ENCODE assay signal across 8 cellular contexts in genomic region chr17:48047741-48048320, GRCh38. TPM values are rescaled to one million over a fixed set of nuclear protein-coding genes. Genes with fewer than 3 reads are reported as not detected.
DNase-seq lines count a peak whose midpoint lies in the region; ATAC-seq and TF ChIP-seq lines count a peak whose summit lies in the region.

No MANE protein-coding gene starts in this region.

- CTCF ChIA-PET in PC-3 (lab: Charles Lee) = interaction anchor here (0.6 to 2.9 kb wide), 3 partner anchors 20 to 550 kb away, joined by 3 to 42 read pairs (median 4); no protein-coding TSS in a partner anchor

- H3K4me2 ChIP-seq in PC-3 (ENCODE audit: low read length) = peak overlapping the region; percentile 84

- H3K36me3 ChIP-seq in PC-3 (ENCODE audit: low read depth, low read length) = peaks cover 20% of the 10 kb centered on the region
- H3K36me3 ChIP-seq in mucosa of rectum (ENCODE audit: control insufficient read depth in 2 of 2, insufficient read depth in 2 of 2, low read length in 2 of 2) = peaks cover 4 to 15% of the 10 kb centered on the region in 2 donors

- peak overlapping the region; percentile 98 for H3K27ac Mint-ChIP-seq in activated T-cell treated with anti-CD3 and anti-CD28 coated beads, Interleukin-2, amount 50 U/mL, for 24 hours

- no peaks in the 10 kb centered on the region for H3K27me3 ChIP-seq in PC-3 (ENCODE audit: low read length)
- H3K27me3 ChIP-seq in mucosa of rectum (ENCODE audit: control insufficient read depth in 2 of 2, insufficient read depth in 2 of 2, low read length in 2 of 2) = no peaks in the 10 kb centered on the region

- peak overlapping the region; percentile 82 for H2AFZ ChIP-seq in PC-3 (ENCODE audit: low read length)

- peak; percentile 90 for ATAC-seq in GM21717 (IDR thresholded peaks at IDR 0.05; ENCODE audit: unreplicated experiment)
- ATAC-seq in PC-3 = peak; percentile 89

- intact Hi-C loops in PC-3 (cut with micrococcal nuclease) = loop anchor here (1.0 to 2.0 kb wide), 2 partner anchors 22 to 53 kb away; partner anchors contain the start of gene CBX1

- no peaks in the 10 kb centered on the region for H3K9me2 ChIP-seq in PC-3 (replicated peaks; ENCODE audit: low read length)

- POLR2A ChIA-PET in PC-3 (lab: Charles Lee; ENCODE audit: unreplicated experiment) = interaction anchor here (0.5 to 0.8 kb wide), 8 partner anchors 17 to 1315 kb away, joined by 3 to 23 read pairs (median 4); partner anchors contain the start of genes LRRC46 and MRPL10

- BruUV-seq in PC-3 (replicated peaks; lab: Mats Ljungman, UMichigan) = no TSS peak

- H3K9me3 Mint-ChIP-seq in activated T-cell treated with anti-CD3 and anti-CD28 coated beads, Interleukin-2, amount 50 U/mL, for 24 hours = no peaks in the 10 kb centered on the region

- DNase-seq in DMS53 (lab: John Stamatoyannopoulos, UW) (peak; percentile 100), PC-3 (peak; percentile 100), erythroblast (lab: John Stamatoyannopoulos, UW) (peak; percentile 98 to 99)
- DNase-seq in Jurkat, Clone E6-1 (ENCODE audit: low read depth, low spot score) = peak; percentile 100
- DNase-seq in activated T-cell treated with anti-CD3 and anti-CD28 coated beads, Interleukin-2, amount 50 U/mL, for 24 hours = peak; percentile 97
- peak; percentile 94 to 97 for DNase-seq in stimulated activated CD8-positive, alpha-beta memory T cell treated with anti-CD3 and anti-CD28 coated beads, Interleukin-4, amount 100 ng/mL, for 4 hours (ENCODE audit: low read depth in 2 of 2, low spot score in 1 of 2)

- TF ChIP-seq POLR2A in erythroblast (IDR thresholded peaks at IDR 0.05; ENCODE audit: low read length) = peak; percentile 96

- no peak for TF ChIP-seq CTCF in PC-3 (conservative IDR thresholded peaks at IDR 0.05; ENCODE audit: low read depth, low read length)

- H4K20me1 ChIP-seq in PC-3 (ENCODE audit: low read length) = peaks cover 24% of the 10 kb centered on the region

- peaks cover 55% of the 10 kb centered on the region for H3K4me1 Mint-ChIP-seq in activated T-cell treated with anti-CD3 and anti-CD28 coated beads, Interleukin-2, amount 50 U/mL, for 24 hours (ENCODE audit: low read depth)

- H3K9me3 ChIP-seq in PC-3 (ENCODE audit: low read length) = no peaks in the 10 kb centered on the region
- no peaks in the 10 kb centered on the region for H3K9me3 ChIP-seq in mucosa of rectum (ENCODE audit: control insufficient read depth in 2 of 2, low read length in 2 of 2)

- peak overlapping the region; percentile 66 for H3K4me3 ChIP-seq in Jurkat, Clone E6-1 (ENCODE audit: low read length)
- H3K4me3 ChIP-seq in PC-3 (ENCODE audit: low read length) (peak overlapping the region; percentile 69), mucosa of rectum (ENCODE audit: low read length in 2 of 2) (peak overlapping the region; percentile 76 to 89)

- H3K4me1 ChIP-seq in PC-3 (ENCODE audit: insufficient read depth, low read length) (peaks cover 59% of the 10 kb centered on the region), mucosa of rectum (ENCODE audit: control insufficient read depth in 2 of 2, insufficient read depth in 2 of 2, low read length in 2 of 2) (peaks cover 54 to 61% of the 10 kb centered on the region in 2 donors)

- peaks cover 51% of the 10 kb centered on the region for H3K79me2 ChIP-seq in PC-3 (ENCODE audit: low read length)

- H3K9ac ChIP-seq in PC-3 (ENCODE audit: low read length) = peak overlapping the region; percentile 97
- peak overlapping the region; percentile 80 to 88 for H3K9ac ChIP-seq in mucosa of rectum (ENCODE audit: low read depth in 1 of 2, low read length in 2 of 2)

- no peaks in the 10 kb centered on the region for H3K27me3 Mint-ChIP-seq in activated T-cell treated with anti-CD3 and anti-CD28 coated beads, Interleukin-2, amount 50 U/mL, for 24 hours

- H3K27ac ChIP-seq in PC-3 (ENCODE audit: low read length) = peak overlapping the region; percentile 92
- peak overlapping the region; percentile 99 for H3K27ac ChIP-seq in mucosa of rectum (ENCODE audit: low read depth in 2 of 2, low read length in 2 of 2)

- H3K36me3 Mint-ChIP-seq in activated T-cell treated with anti-CD3 and anti-CD28 coated beads, Interleukin-2, amount 50 U/mL, for 24 hours (ENCODE audit: low read depth) = peaks cover 66% of the 10 kb centered on the region

- no peaks in the 10 kb centered on the region for H3F3A ChIP-seq in PC-3 (ENCODE audit: low read length, unreplicated experiment)

- H3K4me3 Mint-ChIP-seq in activated T-cell treated with anti-CD3 and anti-CD28 coated beads, Interleukin-2, amount 50 U/mL, for 24 hours = peak overlapping the region; percentile 93

RNA-seq across cellular contexts. Expression of gene NFE2L1, which starts 0.3 kb away (rescaled TPM):
- 84.2 TPM for polyA plus RNA-seq in Jurkat, Clone E6-1 (2012; ENCODE audit: insufficient read depth, insufficient read length)
- 45.1 and 72.6 TPM in 2 replicates for total RNA-seq in PC-3 (2014; rRNA removed)

RNA-seq across cellular contexts. Expression of gene COPZ2, which starts 10.2 kb away (rescaled TPM):
- 7.1 TPM for polyA plus RNA-seq in Jurkat, Clone E6-1 (2012; ENCODE audit: insufficient read depth, insufficient read length)
- 0.63 and 1.3 TPM in 2 replicates for total RNA-seq in PC-3 (2014; rRNA removed)

RNA-seq across cellular contexts. Expression of gene CBX1, which starts 53.4 kb away (rescaled TPM):
- 204 TPM for polyA plus RNA-seq in Jurkat, Clone E6-1 (2012; ENCODE audit: insufficient read depth, insufficient read length)
- total RNA-seq in PC-3 (2014; rRNA removed) = 119 and 142 TPM in 2 replicates

RNA-seq across cellular contexts. Expression of gene SNX11, which starts 59.7 kb away (rescaled TPM):
- 21.2 TPM for polyA plus RNA-seq in Jurkat, Clone E6-1 (2012; ENCODE audit: insufficient read depth, insufficient read length)
- 17.7 and 23.3 TPM in 2 replicates for total RNA-seq in PC-3 (2014; rRNA removed)

Comparison
In these comparisons a context has a peak if more than half of its experiments do, and no peak if none do; other contexts are left out.
1. Peak in every context shown above with its lines: DNase-seq, ATAC-seq, H3K4me3 ChIP-seq and H3K27ac ChIP-seq.